ENCODE assay signal across 8 cellular contexts in the genomic region with DNA sequence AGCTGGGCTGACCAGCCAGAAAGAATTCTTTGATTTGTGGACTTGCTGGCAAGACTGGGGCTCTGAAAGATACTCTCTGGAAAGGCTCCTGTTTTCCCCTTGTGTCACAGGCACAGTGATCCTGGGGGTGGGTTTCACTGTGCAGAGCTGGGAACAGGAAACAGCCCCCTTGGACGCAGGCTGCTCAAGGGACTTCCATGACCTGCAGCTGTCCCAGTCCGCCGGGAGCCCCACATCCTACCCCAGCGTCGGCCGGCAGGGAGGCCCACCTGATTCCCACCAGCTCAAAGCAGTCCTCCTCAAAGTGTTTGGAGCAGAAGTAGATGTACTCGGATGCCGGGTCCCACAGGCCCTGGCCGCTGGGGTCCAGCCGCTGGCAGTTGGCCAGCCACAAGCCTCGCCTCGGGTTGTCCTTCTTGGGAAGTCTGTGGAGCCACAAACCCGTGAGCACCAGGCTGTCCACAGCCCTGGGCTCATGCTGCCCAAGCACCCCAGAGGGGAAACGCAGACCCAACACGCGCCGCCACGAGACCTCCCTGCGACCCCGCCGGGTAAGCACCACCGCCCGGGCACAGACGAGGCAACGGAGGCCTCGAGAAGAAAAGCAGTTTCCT. TPM values are rescaled to one million over a fixed set of nuclear protein-coding genes. Genes with fewer than 3 reads are reported as not detected.
DNase-seq lines count a peak whose midpoint lies in the region; ATAC-seq and TF ChIP-seq lines count a peak whose summit lies in the region.

No MANE protein-coding gene starts in this region.

- DNase-seq in naive thymus-derived CD4-positive, alpha-beta T cell, result no peak

- H3K4me2 ChIP-seq in Loucy (ENCODE audit: low read depth, low read length, poor library complexity, severe bottlenecking), result peak overlapping the region; percentile 86

- CTCF ChIA-PET in naive thymus-derived CD4-positive, alpha-beta T cell (lab: Charles Lee), result no interaction called here

- ATAC-seq in GM19351 (IDR thresholded peaks at IDR 0.05; ENCODE audit: unreplicated experiment), result peak; percentile 2
- ATAC-seq in naive thymus-derived CD4-positive, alpha-beta T cell, result no peak
- no peak for ATAC-seq in HG03342 (IDR thresholded peaks at IDR 0.05; ENCODE audit: unreplicated experiment)
- ATAC-seq in HG03045 (IDR thresholded peaks at IDR 0.05; ENCODE audit: unreplicated experiment), result no peak
- no peak for ATAC-seq in activated CD4-positive, CD25-positive, alpha-beta regulatory T cell treated with anti-CD3 and anti-CD28 coated beads, Interleukin-2, amount 50 U/mL, for 24 hours
- ATAC-seq in HG02759 (IDR thresholded peaks at IDR 0.05; ENCODE audit: unreplicated experiment), result no peak

- peaks cover 62% of the 10 kb centered on the region for H3K36me3 Mint-ChIP-seq in dendritic cell treated with granulocyte-macrophage colony-stimulating factor and Interleukin-4, amounts not matched to agents 40 ng/mL and 50 ng/mL, for 4 days (ENCODE audit: low read depth)
- peaks cover 0 to 4% (median 4%) of the 10 kb centered on the region in 5 donors for H3K36me3 Mint-ChIP-seq in naive thymus-derived CD4-positive, alpha-beta T cell

- intact Hi-C loops in dendritic cell treated with granulocyte-macrophage colony-stimulating factor and Interleukin-4, amounts not matched to agents 40 ng/mL and 50 ng/mL, for 4 days (cut with micrococcal nuclease), result loop anchor here (10.0 kb wide), 1 partner anchor 116 kb away; no protein-coding TSS in a partner anchor
- intact Hi-C loops in naive thymus-derived CD4-positive, alpha-beta T cell (cut with micrococcal nuclease), result loop anchor here (2.0 to 10.0 kb wide), 7 partner anchors 18 to 1879 kb away; partner anchors contain the start of genes DGCR2 (in 1 of the 2), HIRA (in 1 of the 2), LZTR1 (in 1 of the 2) and MRPL40 (in 1 of the 2)

- peak overlapping the region; percentile 97 for H3K9ac ChIP-seq in Loucy (ENCODE audit: low read depth, low read length, poor library complexity, severe bottlenecking)

- H3F3A ChIP-seq in Loucy (ENCODE audit: low read depth), result peaks cover 3% of the 10 kb centered on the region

- no peak for TF ChIP-seq CTCF in Loucy (conservative IDR thresholded peaks at IDR 0.05; ENCODE audit: low read length)

- no peaks in the 10 kb centered on the region for H3K9me3 Mint-ChIP-seq in dendritic cell treated with granulocyte-macrophage colony-stimulating factor and Interleukin-4, amounts not matched to agents 40 ng/mL and 50 ng/mL, for 4 days
- peaks cover 0 to 4% (median 0%) of the 10 kb centered on the region in 11 donors for H3K9me3 Mint-ChIP-seq in naive thymus-derived CD4-positive, alpha-beta T cell

- H4K20me1 ChIP-seq in Loucy (ENCODE audit: insufficient read depth, low read length, poor library complexity, severe bottlenecking), result peaks cover 18% of the 10 kb centered on the region

- H3K9me3 ChIP-seq in Loucy (ENCODE audit: insufficient read depth, low read depth, low read length), result no peaks in the 10 kb centered on the region
- no peaks in the 10 kb centered on the region for H3K9me3 ChIP-seq in naive thymus-derived CD4-positive, alpha-beta T cell (ENCODE audit: control insufficient read depth in 2 of 3, low read length in 3 of 3)

- peak overlapping the region; percentile 80 for H3K4me3 Mint-ChIP-seq in dendritic cell treated with granulocyte-macrophage colony-stimulating factor and Interleukin-4, amounts not matched to agents 40 ng/mL and 50 ng/mL, for 4 days
- peak overlapping the region; percentile 94 to 99 (median 96) for H3K4me3 Mint-ChIP-seq in naive thymus-derived CD4-positive, alpha-beta T cell

- H3K27me3 Mint-ChIP-seq in dendritic cell treated with granulocyte-macrophage colony-stimulating factor and Interleukin-4, amounts not matched to agents 40 ng/mL and 50 ng/mL, for 4 days, result no peaks in the 10 kb centered on the region
- H3K27me3 Mint-ChIP-seq in naive thymus-derived CD4-positive, alpha-beta T cell, result no peaks in the 10 kb centered on the region

- peaks cover 40% of the 10 kb centered on the region for H3K4me1 Mint-ChIP-seq in dendritic cell treated with granulocyte-macrophage colony-stimulating factor and Interleukin-4, amounts not matched to agents 40 ng/mL and 50 ng/mL, for 4 days (ENCODE audit: low read depth)
- H3K4me1 Mint-ChIP-seq in naive thymus-derived CD4-positive, alpha-beta T cell, result peaks cover 14 to 36% (median 20%) of the 10 kb centered on the region in 7 donors

- peak overlapping the region; percentile 94 for H3K27ac ChIP-seq in naive thymus-derived CD4-positive, alpha-beta T cell (ENCODE audit: low read depth, low read length)

- POLR2A ChIA-PET in naive thymus-derived CD4-positive, alpha-beta T cell (lab: Charles Lee), result interaction anchor here (0.9 to 4.6 kb wide), 4 partner anchors 10 to 628 kb away, joined by 3 to 59 read pairs (median 12); partner anchors contain the start of genes LZTR1 and YDJC

- no peaks in the 10 kb centered on the region for H3K9me2 ChIP-seq in Loucy (replicated peaks; ENCODE audit: low read depth, low read length)

- peaks cover 34% of the 10 kb centered on the region for H3K79me2 ChIP-seq in Loucy (ENCODE audit: insufficient read depth, low read length)

- H3K4me1 ChIP-seq in Loucy (ENCODE audit: insufficient read depth, low read length, poor library complexity, severe bottlenecking), result peaks cover 19% of the 10 kb centered on the region
- peaks cover 24 to 26% of the 10 kb centered on the region in 2 donors for H3K4me1 ChIP-seq in naive thymus-derived CD4-positive, alpha-beta T cell (ENCODE audit: control insufficient read depth in 2 of 2, insufficient read depth in 2 of 2, low read length in 2 of 2)

- peak overlapping the region; percentile 95 for H3K4me3 ChIP-seq in Loucy (ENCODE audit: low read length, poor library complexity, severe bottlenecking)
- peak overlapping the region; percentile 79 for H3K4me3 ChIP-seq in naive thymus-derived CD4-positive, alpha-beta T cell (ENCODE audit: low read length)

- H3K27ac Mint-ChIP-seq in dendritic cell treated with granulocyte-macrophage colony-stimulating factor and Interleukin-4, amounts not matched to agents 40 ng/mL and 50 ng/mL, for 4 days, result peak overlapping the region; percentile 99
- H3K27ac Mint-ChIP-seq in naive thymus-derived CD4-positive, alpha-beta T cell, result peak overlapping the region; percentile 98 to 100 (median 99)

- peak overlapping the region; percentile 99 for H2AFZ ChIP-seq in Loucy (ENCODE audit: low read length)

- H3K36me3 ChIP-seq in Loucy (ENCODE audit: insufficient read depth, low read length), result no peaks in the 10 kb centered on the region; the same call in 1 of the 2 replicates
- H3K36me3 ChIP-seq in naive thymus-derived CD4-positive, alpha-beta T cell (ENCODE audit: control insufficient read depth in 2 of 3, insufficient read depth in 3 of 3, low read length in 3 of 3), result peaks cover 0 to 45% (median 3%) of the 10 kb centered on the region in 3 experiments

- no peaks in the 10 kb centered on the region for H3K27me3 ChIP-seq in Loucy (ENCODE audit: insufficient read depth, low read length, poor library complexity, severe bottlenecking)
- H3K27me3 ChIP-seq in naive thymus-derived CD4-positive, alpha-beta T cell (ENCODE audit: control insufficient read depth in 2 of 2, insufficient read depth in 2 of 2, low read length in 2 of 2), result no peaks in the 10 kb centered on the region

RNA-seq across cellular contexts. Expression of gene THAP7, which starts 0.8 kb away (rescaled TPM):
- 10 to 100 TPM; 25.8 to 73.3 (median 64.7) TPM for total RNA-seq in naive thymus-derived CD4-positive, alpha-beta T cell
- 10 to 100 TPM; 53.8 to 69.3 TPM for polyA plus RNA-seq in naive thymus-derived CD4-positive, alpha-beta T cell

RNA-seq across cellular contexts. Expression of gene P2RX6, which starts 13.9 kb away (rescaled TPM):
- 1 to 10 TPM in 2 of 5 experiments, under 1 TPM in 3; 0.46 to 1.7 (median 0.66) TPM for total RNA-seq in naive thymus-derived CD4-positive, alpha-beta T cell
- under 1 TPM in 1 of 2 donors, not detected in 1; 0.15 TPM for polyA plus RNA-seq in naive thymus-derived CD4-positive, alpha-beta T cell

RNA-seq across cellular contexts. Expression of gene LZTR1, which starts 19.0 kb away (rescaled TPM):
- total RNA-seq in naive thymus-derived CD4-positive, alpha-beta T cell, result 100 to 1,000 TPM in 2 of 5 experiments, 10 to 100 TPM in 3; 61.8 to 104 (median 74.2) TPM
- polyA plus RNA-seq in naive thymus-derived CD4-positive, alpha-beta T cell, result 10 to 100 TPM; 11.4 to 15.6 TPM

RNA-seq across cellular contexts. Expression of gene SLC7A4, which starts 31.3 kb away (rescaled TPM):
- under 1 TPM in 2 of 5 experiments, not detected in 3; 0.13 TPM for total RNA-seq in naive thymus-derived CD4-positive, alpha-beta T cell
- polyA plus RNA-seq in naive thymus-derived CD4-positive, alpha-beta T cell, result under 1 TPM in 1 of 2 donors, not detected in 1; 0.08 TPM

RNA-seq across cellular contexts. Expression of gene AIFM3, which starts 34.0 kb away (rescaled TPM):
- 1 to 10 TPM in 3 of 5 experiments, under 1 TPM in 2; 0.24 to 9.0 (median 1.2) TPM for total RNA-seq in naive thymus-derived CD4-positive, alpha-beta T cell
- under 1 TPM; 0.17 to 0.32 TPM for polyA plus RNA-seq in naive thymus-derived CD4-positive, alpha-beta T cell
